In genomic region chr11:111981270-111981669, GRCh38 we compare ENCODE assay signal across 15 cellular contexts. TPM values are rescaled to one million over a fixed set of nuclear protein-coding genes. Genes with fewer than 3 reads are reported as not detected.
DNase-seq lines count a peak whose midpoint lies in the region; ATAC-seq, FAIRE-seq and TF ChIP-seq lines count a peak whose summit lies in the region.
"Had no signal": no experiment of that assay in that cellular context is flagged by ENCODE, and none has a peak within 500 bp of the region (broad histone marks: within the 10 kb centered on the region; RNA-seq: fewer than 3 reads in every experiment).

No MANE protein-coding gene starts in this region.

- peak overlapping the region; percentile 62 for H3K9ac ChIP-seq in iPS-15b (ENCODE audit: low read depth, low read length)
- H3K9ac ChIP-seq: GM23248 had no signal

- H3K4me3 ChIP-seq in left ventricle myocardium inferior (no peak overlapping the region), right cardiac atrium (ENCODE audit: low read length) (no peak overlapping the region), iPS-15b (ENCODE audit: low read depth, low read length) (no peak overlapping the region), retinal pigment epithelial cell (ENCODE audit: low read length) (no peak overlapping the region)
- H3K4me3 ChIP-seq: A549, coronary artery, GM23248 had no signal

- ATAC-seq in right cardiac atrium, result no peak

- H3K27ac ChIP-seq in left ventricle myocardium inferior (replicated peaks), result peak overlapping the region; percentile 63
- no peak overlapping the region for H3K27ac ChIP-seq in right cardiac atrium (ENCODE audit: low read length)
- H3K27ac ChIP-seq: A549, GM23248 had no signal

- WGBS in right cardiac atrium, result 89% methylated on average over 1 of the region's 1 CpG

- DNase-seq in left ventricle myocardium inferior (no peak), right cardiac atrium (no peak), retinal pigment epithelial cell (ENCODE audit: low read depth) (peak; percentile 47), MV-4-11 (lab: John Stamatoyannopoulos, UW) (no peak), NCI-H2196 (lab: John Stamatoyannopoulos, UW; ENCODE audit: unreplicated experiment) (no peak), SKM-1 treated with dmso at 0.1 percent for 144 hours (lab: John Stamatoyannopoulos, UW; ENCODE audit: unreplicated experiment) (no peak), GM19239 (ENCODE audit: insufficient read length, low spot score) (no peak)
- DNase-seq: activated B cell treated with CpG ODN at 0.5 μM for 24 hours, NCI-H1436 treated with DMSO at 0.1 percent for 48 hours, NCI-H446 treated with DMSO at 0.1 percent for 48 hours, T1000 had no signal

- H3K27me3 ChIP-seq in left ventricle myocardium inferior (ENCODE audit: low read depth) (peaks cover 6% of the 10 kb centered on the region), right cardiac atrium (ENCODE audit: control insufficient read depth, insufficient read depth) (no peaks in the 10 kb centered on the region), iPS-15b (ENCODE audit: control insufficient read depth, insufficient read depth, low read length) (no peaks in the 10 kb centered on the region)

- no peak for TF ChIP-seq CTCF in left ventricle myocardium inferior (IDR thresholded peaks at IDR 0.05; ENCODE audit: borderline replicate concordance)
- TF ChIP-seq CTCF in retinal pigment epithelial cell (conservative IDR thresholded peaks at IDR 0.05; ENCODE audit: low read depth, low read length), result no peak

- H3K9me3 ChIP-seq in left ventricle myocardium inferior (replicated peaks), result no peaks in the 10 kb centered on the region
- no peaks in the 10 kb centered on the region for H3K9me3 ChIP-seq in right cardiac atrium (ENCODE audit: control insufficient read depth, low read length)
- no peaks in the 10 kb centered on the region for H3K9me3 ChIP-seq in iPS-15b (ENCODE audit: control insufficient read depth, insufficient read depth, low read length)
- H3K9me3 ChIP-seq: A549 had no signal

- intact Hi-C loops in left ventricle myocardium inferior (cut with micrococcal nuclease) (no loop called here), right cardiac atrium (cut with DNase I) (loop anchor here in 3 of 4 donors (5.0 to 10.0 kb wide), 2 partner anchors 46 to 104 kb away; partner anchors contain the start of genes CFAP68 (in 2 of the 3), FDXACB1 (in 2 of the 3) and DIXDC1 (in 1 of the 3))

- no peak for FAIRE-seq in GM19239 (lab: Jason Lieb, UNC)
- FAIRE-seq: A549 had no signal

- H3K4me1 ChIP-seq in left ventricle myocardium inferior, result peaks cover 62% of the 10 kb centered on the region
- H3K4me1 ChIP-seq in right cardiac atrium (ENCODE audit: control insufficient read depth, insufficient read depth, low read length), result peaks cover 1% of the 10 kb centered on the region
- peaks cover 37% of the 10 kb centered on the region for H3K4me1 ChIP-seq in iPS-15b (ENCODE audit: control insufficient read depth, insufficient read depth, low read length)

- H3K36me3 ChIP-seq in left ventricle myocardium inferior (peaks cover 16% of the 10 kb centered on the region), iPS-15b (ENCODE audit: control insufficient read depth, insufficient read depth, low read length) (peaks cover 8% of the 10 kb centered on the region)

RNA-seq across cellular contexts. Expression of gene DLAT, which starts 43.9 kb away (rescaled TPM):
- total RNA-seq in left ventricle myocardium inferior, result 176 TPM
- total RNA-seq in right cardiac atrium, result 100 to 1,000 TPM in 2 of 4 donors, 10 to 100 TPM in 2; 91.4 to 117 (median 102) TPM
- 53.7 TPM for polyA plus RNA-seq in right cardiac atrium

RNA-seq across cellular contexts. Expression of gene DIXDC1, which starts 44.1 kb away (rescaled TPM):
- 20.2 TPM for total RNA-seq in left ventricle myocardium inferior
- total RNA-seq in right cardiac atrium, result 10 to 100 TPM; 23.1 to 34.8 (median 26.3) TPM
- 9.1 TPM for polyA plus RNA-seq in right cardiac atrium
